In the genomic region with DNA sequence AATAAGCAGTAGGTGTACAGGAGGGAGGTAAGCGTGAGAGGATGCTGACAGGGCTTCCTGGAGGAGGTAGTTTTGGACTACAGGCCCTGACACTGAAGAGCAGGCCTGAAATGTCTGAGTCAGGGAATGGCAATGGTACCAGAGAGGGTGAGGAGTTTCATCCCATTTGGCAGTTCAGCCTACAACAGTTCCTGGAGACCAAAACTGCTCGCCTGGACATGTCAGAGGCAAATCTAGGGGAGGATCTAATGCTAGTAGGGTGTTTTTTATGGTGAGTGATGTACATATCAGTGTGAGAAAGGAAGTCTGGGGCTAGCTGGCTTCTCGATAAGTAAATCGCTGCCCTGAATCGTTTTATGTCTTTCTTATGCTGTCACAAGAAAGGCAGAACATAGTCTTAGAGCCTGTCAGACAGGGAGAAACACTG, we compare ENCODE assay signal across 14 cellular contexts. TPM values are rescaled to one million over a fixed set of nuclear protein-coding genes. Genes with fewer than 3 reads are reported as not detected.
DNase-seq lines count a peak whose midpoint lies in the region; ATAC-seq and TF ChIP-seq lines count a peak whose summit lies in the region.
"Had no signal": no experiment of that assay in that cellular context is flagged by ENCODE, and none has a peak within 500 bp of the region (broad histone marks: within the 10 kb centered on the region; RNA-seq: fewer than 3 reads in every experiment).

No MANE protein-coding gene starts in this region.

- H3K23ac ChIP-seq in mesenchymal stem cell (ENCODE audit: low read length in 2 of 2), result no peak overlapping the region

- H3K4me1 ChIP-seq in mesenchymal stem cell (ENCODE audit: control insufficient read depth, insufficient read depth, low read depth, low read length) (peaks cover 3% of the 10 kb centered on the region), psoas muscle (no peaks in the 10 kb centered on the region)
- H3K4me1 ChIP-seq: HAP-1 had no signal

- H3K27me3 Mint-ChIP-seq in activated naive CD8-positive, alpha-beta T cell treated with anti-CD3 and anti-CD28 coated beads for 36 hours, result no peaks in the 10 kb centered on the region

- no peak overlapping the region for H3K4me3 Mint-ChIP-seq in activated naive CD8-positive, alpha-beta T cell treated with anti-CD3 and anti-CD28 coated beads for 36 hours

- H2BK120ac ChIP-seq in mesenchymal stem cell (ENCODE audit: low read depth, low read length), result no peak overlapping the region

- H3K9me3 ChIP-seq in mesenchymal stem cell (ENCODE audit: control insufficient read depth, low read length), result no peaks in the 10 kb centered on the region
- H3K9me3 ChIP-seq in psoas muscle, result no peaks in the 10 kb centered on the region
- H3K9me3 ChIP-seq: HAP-1 had no signal

- H2AK5ac ChIP-seq in mesenchymal stem cell (ENCODE audit: low read length, severe bottlenecking), result no peak overlapping the region

- in situ Hi-C loops in KBM-7 (cut with MboI; ENCODE audit: low pct_unique_long_range_greater_than_20kb, low sequenced_read_pairs), result no loop called here

- H3K14ac ChIP-seq in mesenchymal stem cell (ENCODE audit: low read length in 2 of 2), result no peak overlapping the region

- TF ChIP-seq CTCF in 22Rv1 (IDR thresholded peaks at IDR 0.05) (no peak), psoas muscle (IDR thresholded peaks at IDR 0.05) (no peak)

- 88% methylated on average over 5 of the region's 5 CpGs for WGBS in mesenchymal stem cell
- 80 to 90% (median 82%) methylated on average over 5 of the region's 5 CpGs for WGBS in psoas muscle, 3 donors

- peak overlapping the region; percentile 84 for H3K27ac Mint-ChIP-seq in activated naive CD8-positive, alpha-beta T cell treated with anti-CD3 and anti-CD28 coated beads for 36 hours

- H3K18ac ChIP-seq in mesenchymal stem cell (ENCODE audit: low read depth in 1 of 2, low read length in 2 of 2), result peak overlapping the region in 1 of 2 experiments; percentile 26

- no peak overlapping the region for H3K4me2 ChIP-seq in mesenchymal stem cell (ENCODE audit: low read length, poor library complexity, severe bottlenecking)

- peak overlapping the region; percentile 71 for H3K27ac ChIP-seq in 22Rv1
- H3K27ac ChIP-seq in mesenchymal stem cell (ENCODE audit: low read length, poor library complexity, severe bottlenecking), result no peak overlapping the region
- H3K27ac ChIP-seq in psoas muscle, result no peak overlapping the region

- H4K8ac ChIP-seq in mesenchymal stem cell (ENCODE audit: low read length), result no peak overlapping the region

- H3K27me3 ChIP-seq in mesenchymal stem cell (ENCODE audit: control insufficient read depth in 1 of 2, insufficient read depth in 1 of 2, low read length in 2 of 2) (no peaks in the 10 kb centered on the region), psoas muscle (ENCODE audit: insufficient read depth in 3 of 3, low read length in 2 of 3) (no peaks in the 10 kb centered on the region)

- no peak overlapping the region for H3K9ac ChIP-seq in mesenchymal stem cell (ENCODE audit: low read length)

- no peak for ATAC-seq in GM21367 (IDR thresholded peaks at IDR 0.05; ENCODE audit: unreplicated experiment)
- no peak for ATAC-seq in psoas muscle
- ATAC-seq in GM21619 (IDR thresholded peaks at IDR 0.05; ENCODE audit: unreplicated experiment), result no peak

- H2AFZ ChIP-seq in mesenchymal stem cell (ENCODE audit: low read depth, low read length), result peak overlapping the region; percentile 43

- H3K4ac ChIP-seq in mesenchymal stem cell (ENCODE audit: low read depth in 1 of 2, low read length in 2 of 2), result no peak overlapping the region

- H4K91ac ChIP-seq in mesenchymal stem cell (ENCODE audit: low read length), result no peak overlapping the region

- intact Hi-C loops in psoas muscle (cut with DNase I), result no loop called here

- H3K4me3 ChIP-seq in mesenchymal stem cell (ENCODE audit: insufficient read depth in 1 of 2, low read depth in 1 of 2, low read length in 2 of 2) (no peak overlapping the region), psoas muscle (no peak overlapping the region)
- H3K4me3 ChIP-seq: HAP-1 had no signal

- H2BK5ac ChIP-seq in mesenchymal stem cell (ENCODE audit: low read depth, low read length, poor library complexity, severe bottlenecking), result no peak overlapping the region

- peaks cover 31% of the 10 kb centered on the region for H3K4me1 Mint-ChIP-seq in activated naive CD8-positive, alpha-beta T cell treated with anti-CD3 and anti-CD28 coated beads for 36 hours

- H2BK15ac ChIP-seq in mesenchymal stem cell (ENCODE audit: low read depth, poor library complexity, severe bottlenecking), result no peak overlapping the region

- peak; percentile 83 for DNase-seq in KBM-7
- DNase-seq in activated naive CD8-positive, alpha-beta T cell treated with anti-CD3 and anti-CD28 coated beads for 36 hours, result no peak
- no peak for DNase-seq in mesenchymal stem cell
- no peak for DNase-seq in psoas muscle
- no peak for DNase-seq in central memory CD4-positive, alpha-beta T cell
- DNase-seq: activated CD4-positive, alpha-beta T cell treated with anti-CD3 and anti-CD28 coated beads for 4 hours; anterior cingulate cortex; NCI-H2107; SHP77; stimulated activated CD4-positive, alpha-beta T cell treated with anti-CD3 and anti-CD28 coated beads, Interleukin-1b, Interleukin-23, amount 100 ng/mL, for 48 hours had no signal

- H3K79me1 ChIP-seq in mesenchymal stem cell (replicated peaks; ENCODE audit: low read length, poor library complexity, severe bottlenecking), result no peaks in the 10 kb centered on the region

- no peak overlapping the region for H2BK12ac ChIP-seq in mesenchymal stem cell (ENCODE audit: low read length in 2 of 2)

- peaks cover 9% of the 10 kb centered on the region for H3K36me3 Mint-ChIP-seq in activated naive CD8-positive, alpha-beta T cell treated with anti-CD3 and anti-CD28 coated beads for 36 hours

- H3K36me3 ChIP-seq in mesenchymal stem cell (ENCODE audit: control insufficient read depth in 1 of 2, insufficient read depth in 2 of 2, low read depth in 1 of 2, low read length in 2 of 2) (no peaks in the 10 kb centered on the region), psoas muscle (ENCODE audit: insufficient read depth in 1 of 2, low read depth in 1 of 2) (no peaks in the 10 kb centered on the region)
- H3K36me3 ChIP-seq: HAP-1 had no signal

- peaks cover 6% of the 10 kb centered on the region for H3K9me3 Mint-ChIP-seq in activated naive CD8-positive, alpha-beta T cell treated with anti-CD3 and anti-CD28 coated beads for 36 hours

RNA-seq across cellular contexts. Expression of a gene that starts 13.8 kb away (rescaled TPM):
- 10 to 100 TPM; 52.4 to 55.2 TPM for total RNA-seq in activated naive CD8-positive, alpha-beta T cell treated with anti-CD3 and anti-CD28 coated beads for 36 hours
- 0.99 TPM for polyA plus RNA-seq in mesenchymal stem cell (2013, experiment 1 of 2)
- polyA plus RNA-seq in mesenchymal stem cell (2013, experiment 2 of 2), result 0.93 TPM
- total RNA-seq in psoas muscle, result 10 to 100 TPM in 2 of 4 donors, 1 to 10 TPM in 2; 5.5 to 18.6 (median 9.2) TPM
- 10 to 100 TPM in 2 of 3 donors, 1 to 10 TPM in 1; 9.8 to 17.6 (median 10.3) TPM for polyA plus RNA-seq in psoas muscle
